ENCODE assay signal across 1 cellular context in the genomic region with DNA sequence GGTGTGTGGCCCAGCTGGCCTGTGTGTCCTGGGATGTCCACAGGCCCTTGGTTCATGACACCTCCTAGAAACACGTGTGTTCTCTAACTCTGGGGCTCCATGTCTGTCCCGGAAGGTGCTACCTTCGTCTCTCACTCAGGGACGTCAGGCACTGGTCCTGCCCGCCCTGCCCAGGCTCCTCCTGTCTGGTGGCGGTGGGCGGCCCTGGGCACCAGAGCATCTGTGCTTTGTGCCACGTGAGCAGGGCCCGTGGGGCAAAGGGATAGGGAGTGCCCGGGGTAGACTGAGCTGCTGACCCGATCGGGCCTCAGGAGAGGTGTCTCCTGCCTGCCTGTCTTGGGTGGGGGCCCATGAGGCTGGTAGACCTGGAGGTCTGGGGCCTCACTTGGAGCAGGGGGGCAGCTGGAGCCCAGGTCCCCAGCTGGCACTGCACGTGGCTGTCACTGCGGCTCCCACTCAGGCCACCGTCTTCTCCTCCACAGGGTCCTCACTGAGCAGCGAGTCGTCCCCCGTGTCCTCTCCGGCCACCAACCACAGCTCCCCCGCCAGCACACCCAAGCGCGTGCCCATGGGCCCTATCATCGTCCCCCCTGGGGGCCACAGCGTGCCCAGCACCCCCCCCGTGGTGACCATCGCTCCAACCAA.
TF ChIP-seq lines count a peak whose summit lies in the region.

No MANE protein-coding gene starts in this region.

TF ChIP-seq in HepG2, 621 proteins besides CTCF, POLR2A, EP300 and RAD21:
- TF ChIP-seq ZNF768 (CRISPR knock-in tag; IDR thresholded peaks at IDR 0.05) (peak; percentile 4; the same call in 1 of the 2 replicates), TAF15 (IDR thresholded peaks at IDR 0.05; ENCODE audit: low read depth, low read length, poor library complexity, severe bottlenecking) (peak; percentile 53), NR2F6 (IDR thresholded peaks at IDR 0.05) (no peak), NR2F6 (CRISPR knock-in tag; IDR thresholded peaks at IDR 0.05) (no peak)
- TF ChIP-seq, protein P1, sequence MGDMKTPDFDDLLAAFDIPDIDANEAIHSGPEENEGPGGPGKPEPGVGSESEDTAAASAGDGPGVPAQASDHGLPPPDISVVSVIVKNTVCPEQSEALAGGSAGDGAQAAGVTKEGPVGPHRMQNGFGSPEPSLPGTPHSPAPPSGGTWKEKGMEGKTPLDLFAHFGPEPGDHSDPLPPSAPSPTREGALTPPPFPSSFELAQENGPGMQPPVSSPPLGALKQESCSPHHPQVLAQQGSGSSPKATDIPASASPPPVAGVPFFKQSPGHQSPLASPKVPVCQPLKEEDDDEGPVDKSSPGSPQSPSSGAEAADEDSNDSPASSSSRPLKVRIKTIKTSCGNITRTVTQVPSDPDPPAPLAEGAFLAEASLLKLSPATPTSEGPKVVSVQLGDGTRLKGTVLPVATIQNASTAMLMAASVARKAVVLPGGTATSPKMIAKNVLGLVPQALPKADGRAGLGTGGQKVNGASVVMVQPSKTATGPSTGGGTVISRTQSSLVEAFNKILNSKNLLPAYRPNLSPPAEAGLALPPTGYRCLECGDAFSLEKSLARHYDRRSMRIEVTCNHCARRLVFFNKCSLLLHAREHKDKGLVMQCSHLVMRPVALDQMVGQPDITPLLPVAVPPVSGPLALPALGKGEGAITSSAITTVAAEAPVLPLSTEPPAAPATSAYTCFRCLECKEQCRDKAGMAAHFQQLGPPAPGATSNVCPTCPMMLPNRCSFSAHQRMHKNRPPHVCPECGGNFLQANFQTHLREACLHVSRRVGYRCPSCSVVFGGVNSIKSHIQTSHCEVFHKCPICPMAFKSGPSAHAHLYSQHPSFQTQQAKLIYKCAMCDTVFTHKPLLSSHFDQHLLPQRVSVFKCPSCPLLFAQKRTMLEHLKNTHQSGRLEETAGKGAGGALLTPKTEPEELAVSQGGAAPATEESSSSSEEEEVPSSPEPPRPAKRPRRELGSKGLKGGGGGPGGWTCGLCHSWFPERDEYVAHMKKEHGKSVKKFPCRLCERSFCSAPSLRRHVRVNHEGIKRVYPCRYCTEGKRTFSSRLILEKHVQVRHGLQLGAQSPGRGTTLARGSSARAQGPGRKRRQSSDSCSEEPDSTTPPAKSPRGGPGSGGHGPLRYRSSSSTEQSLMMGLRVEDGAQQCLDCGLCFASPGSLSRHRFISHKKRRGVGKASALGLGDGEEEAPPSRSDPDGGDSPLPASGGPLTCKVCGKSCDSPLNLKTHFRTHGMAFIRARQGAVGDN (CRISPR knock-in tag; IDR thresholded peaks at IDR 0.05), result 0 out of 2 replicates have a peak, but pooled peaks have one; percentile 2
TF ChIP-seq in HepG2: peak in this region for 3.
